In genomic region chr1:23019094-23019850, GRCh38 we compare ENCODE assay signal across 8 cellular contexts. TPM values are rescaled to one million over a fixed set of nuclear protein-coding genes. Genes with fewer than 3 reads are reported as not detected.
DNase-seq lines count a peak whose midpoint lies in the region; ATAC-seq, FAIRE-seq and TF ChIP-seq lines count a peak whose summit lies in the region.

Gene KDM1A (plus strand): TSS chr1:23019468. CDS start chr1:23019597, 129 bp downstream.

- intact Hi-C loops in esophagus muscularis mucosa (cut with DNase I): no loop called here

- H3K27ac ChIP-seq in DND-41 (ENCODE audit: low read length): peak within 1 kb of the TSS; percentile 72
- peak within 1 kb of the TSS; percentile 91 to 95 (median 93) for H3K27ac ChIP-seq in esophagus muscularis mucosa (replicated peaks in 1 of 4)

- H3K36me3 ChIP-seq in DND-41 (ENCODE audit: insufficient read depth, low read length) (peaks cover 20% of the 10 kb centered on the region), esophagus muscularis mucosa (no peaks in the 10 kb centered on the region)

- H3K27me3 ChIP-seq in DND-41 (ENCODE audit: insufficient read depth, low read length, poor library complexity) (no peaks in the 10 kb centered on the region), esophagus muscularis mucosa (no peaks in the 10 kb centered on the region)

- H3K4me1 ChIP-seq in DND-41 (ENCODE audit: insufficient read depth, low read length): peaks cover 28% of the 10 kb centered on the region
- peaks cover 12 to 24% (median 17%) of the 10 kb centered on the region in 4 donors for H3K4me1 ChIP-seq in esophagus muscularis mucosa

- TF ChIP-seq EP300 in esophagus muscularis mucosa (IDR thresholded peaks at IDR 0.05): no peak

- H3K4me2 ChIP-seq in DND-41 (ENCODE audit: insufficient read depth, low read length): peak within 1 kb of the TSS; percentile 87

- H3K9ac ChIP-seq in DND-41 (ENCODE audit: low read depth, low read length): peak within 1 kb of the TSS; percentile 96

- TF ChIP-seq CTCF in DND-41 (IDR thresholded peaks at IDR 0.05; ENCODE audit: borderline replicate concordance, extremely low read depth, low read length, poor library complexity, severe bottlenecking): peak; percentile 71
- peak in 2 of 3 experiments; percentile 20 to 28 for TF ChIP-seq CTCF in esophagus muscularis mucosa (IDR thresholded peaks at IDR 0.05)

- H3K27me3 Mint-ChIP-seq in activated T-cell treated with anti-CD3 and anti-CD28 coated beads, Interleukin-2, amount 50 U/mL, for 72 hours (ENCODE audit: low read depth): no peaks in the 10 kb centered on the region

- peaks cover 7 to 15% of the 10 kb centered on the region in 2 donors for H3K36me3 Mint-ChIP-seq in activated T-cell treated with anti-CD3 and anti-CD28 coated beads, Interleukin-2, amount 50 U/mL, for 72 hours (ENCODE audit: insufficient read depth in 2 of 2)

- peak; percentile 60 for FAIRE-seq in RCC 7860 (lab: Jason Lieb, UNC)

- DNase-seq in DND-41: peak; percentile 97
- DNase-seq in KG1 (lab: John Stamatoyannopoulos, UW): peak; percentile 97
- DNase-seq in RCC 7860 (ENCODE audit: low spot score): peak; percentile 95
- DNase-seq in activated T-cell treated with anti-CD3 and anti-CD28 coated beads, Interleukin-2, amount 50 U/mL, for 72 hours: peak; percentile 96 to 97
- DNase-seq in esophagus muscularis mucosa (ENCODE audit: extremely low spot score): peak; percentile 96
- DNase-seq in myocyte (ENCODE audit: low read depth): peak; percentile 99
- peak; percentile 87 to 92 for DNase-seq in stimulated activated CD8-positive, alpha-beta memory T cell treated with anti-CD3 and anti-CD28 coated beads, Interleukin-7, amount 100 ng/mL, for 48 hours (ENCODE audit: extremely low read depth in 1 of 2, low read depth in 1 of 2)

- WGBS in esophagus muscularis mucosa: 1% methylated on average over 19 of the region's 84 CpGs

- H3K79me2 ChIP-seq in DND-41 (ENCODE audit: insufficient read depth, low read length): peaks cover 54% of the 10 kb centered on the region

- peak within 1 kb of the TSS; percentile 94 for H3K27ac Mint-ChIP-seq in activated T-cell treated with anti-CD3 and anti-CD28 coated beads, Interleukin-2, amount 50 U/mL, for 72 hours

- H4K20me1 ChIP-seq in DND-41 (ENCODE audit: insufficient read depth, low read length): peaks cover 26% of the 10 kb centered on the region; the same call in 1 of the 2 replicates

- peaks cover 0 to 3% of the 10 kb centered on the region in 2 donors for H3K9me3 Mint-ChIP-seq in activated T-cell treated with anti-CD3 and anti-CD28 coated beads, Interleukin-2, amount 50 U/mL, for 72 hours

- peak; percentile 95 for ATAC-seq in DND-41 (ENCODE audit: insufficient read depth, low read depth)
- ATAC-seq in GM21723 (IDR thresholded peaks at IDR 0.05; ENCODE audit: unreplicated experiment): peak; percentile 92
- ATAC-seq in activated T-cell treated with anti-CD3 and anti-CD28 coated beads, Interleukin-2, amount 50 U/mL, for 72 hours (replicated peaks in 1 of 2): peak; percentile 98 to 99

- H3K4me3 ChIP-seq in DND-41 (ENCODE audit: low read depth in 1 of 2, low read length in 2 of 2) (peak within 1 kb of the TSS; percentile 35 to 73), esophagus muscularis mucosa (peak within 1 kb of the TSS; percentile 79 to 99 (median 95))

- H3K9me3 ChIP-seq in DND-41 (ENCODE audit: insufficient read depth, low read length, severe bottlenecking): peaks cover 12% of the 10 kb centered on the region
- H3K9me3 ChIP-seq in esophagus muscularis mucosa: no peaks in the 10 kb centered on the region

- H3K4me3 Mint-ChIP-seq in activated T-cell treated with anti-CD3 and anti-CD28 coated beads, Interleukin-2, amount 50 U/mL, for 72 hours: peak within 1 kb of the TSS; percentile 97 to 100

- peak within 1 kb of the TSS; percentile 97 for H2AFZ ChIP-seq in DND-41 (ENCODE audit: low read depth, low read length)

- peak; percentile 73 for TF ChIP-seq POLR2A in esophagus muscularis mucosa (IDR thresholded peaks at IDR 0.05; ENCODE audit: low read depth)

- peaks cover 51% of the 10 kb centered on the region for H3K4me1 Mint-ChIP-seq in activated T-cell treated with anti-CD3 and anti-CD28 coated beads, Interleukin-2, amount 50 U/mL, for 72 hours (ENCODE audit: low read depth)

RNA-seq across cellular contexts. Expression of gene KDM1A, which starts in this region (rescaled TPM):
- total RNA-seq in activated T-cell treated with anti-CD3 and anti-CD28 coated beads, Interleukin-2, amount 50 U/mL, for 72 hours: 10 to 100 TPM; 49.2 to 50.7 TPM
- 10 to 100 TPM; 39.0 to 70.2 (median 51.1) TPM for total RNA-seq in esophagus muscularis mucosa
- total RNA-seq in myocyte: 67.3 and 75.4 TPM in 2 replicates
- polyA plus RNA-seq in myocyte (2012): 57.2 TPM

Comparison
In these comparisons a context has a peak if more than half of its experiments do, and no peak if none do; other contexts are left out.
1. Peak in every context shown above with its lines: DNase-seq, ATAC-seq, H3K4me3 ChIP-seq and H3K27ac ChIP-seq.